ENCODE assay signal across 8 cellular contexts in the genomic region with DNA sequence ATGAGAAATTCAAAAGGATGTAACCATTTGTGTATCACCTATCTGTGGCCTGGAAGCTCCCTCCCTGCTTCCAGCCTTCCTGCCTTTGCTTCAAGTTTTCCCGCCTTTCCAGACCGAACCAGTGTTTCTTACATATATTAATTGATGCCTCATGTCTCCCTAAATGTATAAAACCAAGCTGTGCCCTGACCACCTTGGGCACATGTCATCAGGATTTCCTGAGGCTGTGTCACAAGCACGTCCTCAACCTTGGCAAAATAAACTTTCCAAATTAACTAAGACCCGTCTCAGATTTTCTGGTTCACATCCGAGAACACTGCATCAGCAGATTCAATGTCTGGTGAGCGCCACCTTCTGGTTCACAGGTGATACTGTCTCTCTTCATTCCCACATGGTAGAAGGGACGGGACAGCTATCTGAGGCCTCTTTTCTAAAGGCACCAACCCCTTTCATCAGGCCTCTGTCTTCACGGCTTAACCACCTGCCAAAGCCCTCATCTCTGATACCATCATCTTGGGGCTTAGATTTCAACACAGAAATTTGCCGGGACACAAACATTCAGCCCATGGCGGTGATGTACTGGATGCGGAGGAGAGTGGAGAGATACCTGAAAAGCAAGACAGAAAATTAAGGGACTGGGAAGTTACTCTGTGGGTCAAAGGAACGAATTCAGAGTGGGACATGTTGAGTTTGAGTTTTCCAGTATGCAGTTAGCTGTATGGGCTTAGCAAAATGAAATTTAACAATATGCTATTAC. TPM values are rescaled to one million over a fixed set of nuclear protein-coding genes. Genes with fewer than 3 reads are reported as not detected.
A peak's percentile ranks its signal among the peaks of the same experiment; 100 is the strongest.
DNase-seq lines count a peak whose midpoint lies in the region; ATAC-seq, FAIRE-seq and TF ChIP-seq lines count a peak whose summit lies in the region.

No MANE protein-coding gene starts in this region.

- no peaks in the 10 kb centered on the region for H3K79me2 ChIP-seq in Loucy (ENCODE audit: insufficient read depth, low read length)

- H3K4me3 ChIP-seq in Loucy (ENCODE audit: low read length, poor library complexity, severe bottlenecking) (no peak overlapping the region), bronchial epithelial cell (ENCODE audit: low read depth, low read length) (no peak overlapping the region), kidney (ENCODE audit: low read length in 2 of 2) (no peak overlapping the region)

- H3K9ac ChIP-seq in Loucy (ENCODE audit: low read depth, low read length, poor library complexity, severe bottlenecking) (no peak overlapping the region), kidney (ENCODE audit: low read length in 2 of 2) (no peak overlapping the region)

- no peaks in the 10 kb centered on the region for H3K4me1 ChIP-seq in Loucy (ENCODE audit: insufficient read depth, low read length, poor library complexity, severe bottlenecking)
- no peaks in the 10 kb centered on the region for H3K4me1 ChIP-seq in kidney (ENCODE audit: control insufficient read depth in 1 of 2, insufficient read depth in 1 of 2, low read depth in 1 of 2, low read length in 2 of 2)

- H3K36me3 ChIP-seq in Loucy (ENCODE audit: insufficient read depth, low read length) (no peaks in the 10 kb centered on the region), bronchial epithelial cell (ENCODE audit: control insufficient read depth, insufficient read depth, low read length) (no peaks in the 10 kb centered on the region), kidney (ENCODE audit: control insufficient read depth in 1 of 2, insufficient read depth in 2 of 2, low read length in 2 of 2) (no peaks in the 10 kb centered on the region)

- peak in 9 of 14 donors; percentile 3 to 56 (median 17) for DNase-seq in C1 segment of cervical spinal cord (lab: John Stamatoyannopoulos, UW)
- peak; percentile 24 for DNase-seq in SKM-1 treated with dmso at 0.1 percent for 144 hours (lab: John Stamatoyannopoulos, UW; ENCODE audit: unreplicated experiment)
- DNase-seq in bronchial epithelial cell (ENCODE audit: low read depth) = peak; percentile 50
- no peak for DNase-seq in kidney
- DNase-seq in stimulated activated CD4-positive, alpha-beta T cell treated with anti-CD3 and anti-CD28 coated beads, Interleukin-2, amount 100 ng/mL, for 4 hours (ENCODE audit: low read depth) = peak; percentile 19

- H3K27me3 ChIP-seq in Loucy (ENCODE audit: insufficient read depth, low read length, poor library complexity, severe bottlenecking) (no peaks in the 10 kb centered on the region), bronchial epithelial cell (ENCODE audit: control insufficient read depth, insufficient read depth, low read length) (peaks cover 2% of the 10 kb centered on the region)

- H3F3A ChIP-seq in Loucy (ENCODE audit: low read depth) = no peaks in the 10 kb centered on the region

- H3K4me2 ChIP-seq in Loucy (ENCODE audit: low read depth, low read length, poor library complexity, severe bottlenecking) = no peak overlapping the region

- no peaks in the 10 kb centered on the region for H3K9me3 ChIP-seq in Loucy (ENCODE audit: insufficient read depth, low read depth, low read length)
- H3K9me3 ChIP-seq in kidney (ENCODE audit: control insufficient read depth in 1 of 2, low read length in 2 of 2) = no peaks in the 10 kb centered on the region

- FAIRE-seq in bronchial epithelial cell (lab: Jason Lieb, UNC) (no peak), kidney (lab: Jason Lieb, UNC) (no peak)

- no peaks in the 10 kb centered on the region for H3K9me2 ChIP-seq in Loucy (replicated peaks; ENCODE audit: low read depth, low read length)

- peak overlapping the region; percentile 7; the same call in 1 of the 2 replicates for H2AFZ ChIP-seq in Loucy (ENCODE audit: low read length)

- peak; percentile 74 for ATAC-seq in GM18868 (IDR thresholded peaks at IDR 0.05; ENCODE audit: unreplicated experiment)
- ATAC-seq in GM18502 (IDR thresholded peaks at IDR 0.05; ENCODE audit: poor library complexity, unreplicated experiment) = no peak

- intact Hi-C loops in kidney (cut with DNase I) = no loop called here

- H4K20me1 ChIP-seq in Loucy (ENCODE audit: insufficient read depth, low read length, poor library complexity, severe bottlenecking) = no peaks in the 10 kb centered on the region

- peak; percentile 82 for TF ChIP-seq CTCF in Loucy (conservative IDR thresholded peaks at IDR 0.05; ENCODE audit: low read length)
- TF ChIP-seq CTCF in bronchial epithelial cell (IDR thresholded peaks at IDR 0.05; ENCODE audit: insufficient read depth, low read length, severe bottlenecking) = peak; percentile 84
- peak; percentile 77 for TF ChIP-seq CTCF in kidney (IDR thresholded peaks at IDR 0.05; ENCODE audit: borderline replicate concordance, extremely low read depth, insufficient read depth)

- H3K27ac ChIP-seq in kidney (ENCODE audit: low read depth in 2 of 2, low read length in 2 of 2) = no peak overlapping the region

RNA-seq across cellular contexts. Expression of gene PABPC3, which starts 58.7 kb away (rescaled TPM):
- total RNA-seq in bronchial epithelial cell (under 0.01 and 0.13 TPM in 2 replicates), kidney (0.22 TPM)
- polyA plus RNA-seq in kidney (ENCODE audit: insufficient read depth, low read depth, low replicate concordance) = not detected
